In genomic region chr3:186636536-186636935, GRCh38 we compare ENCODE assay signal across 32 cellular contexts. TPM values are rescaled to one million over a fixed set of nuclear protein-coding genes. Genes with fewer than 3 reads are reported as not detected.
"Had no signal": no experiment of that assay in that cellular context is flagged by ENCODE, and none has a peak within 500 bp of the region (broad histone marks: within the 10 kb centered on the region; RNA-seq: fewer than 3 reads in every experiment).

No MANE protein-coding gene starts in this region.

- H3K9me3 ChIP-seq: stomach, suprapubic skin, testis, thoracic aorta, thyroid gland, tibial artery, tibial nerve, transverse colon, upper lobe of left lung, upper lobe of right lung, uterus, vagina had no signal

- FAIRE-seq: urothelium cell line had no signal

- H3K27ac Mint-ChIP-seq: stimulated activated effector memory CD8-positive, alpha-beta T cell treated with anti-CD3 and anti-CD28 coated beads, Interleukin-12 subunit alpha, Interleukin-12 subunit beta, amount 100 ng/mL, for 72 hours; stimulated activated memory B cell treated with anti-CD40 and anti-IgM and Interleukin-4, amounts not matched to agents 10 μg/mL and 1 μg/mL and 100 μg/mL, for 72 hours; stimulated activated naive B cell treated with anti-CD40 and anti-IgM and Interleukin-4, amounts not matched to agents 10 μg/mL and 1 μg/mL and 100 μg/mL, for 72 hours; stimulated activated naive CD8-positive, alpha-beta T cell treated with anti-CD3 and anti-CD28 coated beads, Interleukin-15, amount 100 ng/mL, for 72 hours; stimulated activated naive CD8-positive, alpha-beta T cell treated with anti-CD3 and anti-CD28 coated beads, Interleukin-15, Interleukin-2, amounts not matched to agents 100 ng/mL and 50 ng/mL, for 24 hours; type B pancreatic cell had no signal

- H3K4me3 ChIP-seq: stomach, suprapubic skin, testis, thoracic aorta, thyroid gland, tibial artery, tibial nerve, transverse colon, upper lobe of left lung, upper lobe of right lung, uterus, vagina had no signal

- H3K4me1 ChIP-seq: stomach, testis, tibial nerve, uterus had no signal

- DNase-seq: stimulated activated CD4-positive, alpha-beta T cell treated with anti-CD3 and anti-CD28 coated beads, Interleukin-2, amount 100 ng/mL, for 48 hours; stimulated activated CD4-positive, alpha-beta T cell treated with anti-CD3 and anti-CD28 coated beads, Interleukin-4, amount 100 ng/mL, for 1 hour; stimulated activated CD4-positive, alpha-beta T cell treated with anti-CD3 and anti-CD28 coated beads, Interleukin-4, amount 100 ng/mL, for 24 hours; stimulated activated CD4-positive, alpha-beta T cell treated with anti-CD3 and anti-CD28 coated beads, Interleukin-4, amount 100 ng/mL, for 4 hours; stimulated activated CD8-positive, alpha-beta memory T cell treated with anti-CD3 and anti-CD28 coated beads, Interleukin-4, amount 100 ng/mL, for 48 hours; stimulated activated naive B cell treated with anti-CD40 and anti-IgM and Interleukin-4, amounts not matched to agents 10 μg/mL and 1 μg/mL and 100 μg/mL, for 72 hours; stimulated activated naive CD4-positive, alpha-beta T cell; stimulated activated naive CD4-positive, alpha-beta T cell treated with Interleukin-2 at 50 U/mL for 16 hours; stimulated activated naive CD8-positive, alpha-beta T cell treated with anti-CD3 and anti-CD28 coated beads, Interleukin-15, amount 100 ng/mL, for 72 hours; stimulated activated naive CD8-positive, alpha-beta T cell treated with anti-CD3 and anti-CD28 coated beads, Interleukin-15, Interleukin-2, amounts not matched to agents 100 U/mL and 50 U/mL, for 24 hours; stomach; substantia nigra; testis; thyroid gland; tibial artery; transverse colon; upper lobe of left lung; upper lobe of right lung; uterus had no signal

- H3K4me1 Mint-ChIP-seq: stimulated activated memory B cell treated with anti-CD40 and anti-IgM and Interleukin-4, amounts not matched to agents 10 μg/mL and 1 μg/mL and 100 μg/mL, for 72 hours; stimulated activated naive B cell treated with anti-CD40 and anti-IgM and Interleukin-4, amounts not matched to agents 10 μg/mL and 1 μg/mL and 100 μg/mL, for 72 hours had no signal

- H3K27me3 Mint-ChIP-seq: stimulated activated memory B cell treated with anti-CD40 and anti-IgM and Interleukin-4, amounts not matched to agents 10 μg/mL and 1 μg/mL and 100 μg/mL, for 72 hours had no signal

- H3K27ac ChIP-seq: stomach, suprapubic skin, testis, thoracic aorta, thyroid gland, tibial artery, tibial nerve, transverse colon, upper lobe of left lung, upper lobe of right lung, uterus, vagina had no signal

- H3K9me3 Mint-ChIP-seq: stimulated activated effector memory CD8-positive, alpha-beta T cell treated with anti-CD3 and anti-CD28 coated beads, Interleukin-12 subunit alpha, Interleukin-12 subunit beta, amount 100 ng/mL, for 72 hours; stimulated activated naive CD8-positive, alpha-beta T cell treated with anti-CD3 and anti-CD28 coated beads, Interleukin-15, amount 100 ng/mL, for 72 hours; stimulated activated naive CD8-positive, alpha-beta T cell treated with anti-CD3 and anti-CD28 coated beads, Interleukin-15, Interleukin-2, amounts not matched to agents 100 ng/mL and 50 ng/mL, for 24 hours; type B pancreatic cell had no signal

- H3K36me3 Mint-ChIP-seq: stimulated activated effector memory CD8-positive, alpha-beta T cell treated with anti-CD3 and anti-CD28 coated beads, Interleukin-12 subunit alpha, Interleukin-12 subunit beta, amount 100 ng/mL, for 72 hours; stimulated activated memory B cell treated with anti-CD40 and anti-IgM and Interleukin-4, amounts not matched to agents 10 μg/mL and 1 μg/mL and 100 μg/mL, for 72 hours; stimulated activated naive B cell treated with anti-CD40 and anti-IgM and Interleukin-4, amounts not matched to agents 10 μg/mL and 1 μg/mL and 100 μg/mL, for 72 hours; type B pancreatic cell had no signal

- H3K4me3 Mint-ChIP-seq: stimulated activated effector memory CD8-positive, alpha-beta T cell treated with anti-CD3 and anti-CD28 coated beads, Interleukin-12 subunit alpha, Interleukin-12 subunit beta, amount 100 ng/mL, for 72 hours; stimulated activated memory B cell treated with anti-CD40 and anti-IgM and Interleukin-4, amounts not matched to agents 10 μg/mL and 1 μg/mL and 100 μg/mL, for 72 hours; stimulated activated naive B cell treated with anti-CD40 and anti-IgM and Interleukin-4, amounts not matched to agents 10 μg/mL and 1 μg/mL and 100 μg/mL, for 72 hours; stimulated activated naive CD8-positive, alpha-beta T cell treated with anti-CD3 and anti-CD28 coated beads, Interleukin-15, amount 100 ng/mL, for 72 hours; stimulated activated naive CD8-positive, alpha-beta T cell treated with anti-CD3 and anti-CD28 coated beads, Interleukin-15, Interleukin-2, amounts not matched to agents 100 ng/mL and 50 ng/mL, for 24 hours; type B pancreatic cell had no signal

- H3K36me3 ChIP-seq: stomach, suprapubic skin, thoracic aorta, thyroid gland, tibial artery, tibial nerve, transverse colon, upper lobe of left lung, upper lobe of right lung, uterus, vagina had no signal

- ATAC-seq: stimulated activated effector memory CD8-positive, alpha-beta T cell treated with anti-CD3 and anti-CD28 coated beads, Interleukin-12 subunit alpha, Interleukin-12 subunit beta, amount 100 ng/mL, for 72 hours; stimulated activated memory B cell treated with anti-CD40 and anti-IgM and Interleukin-4, amounts not matched to agents 10 μg/mL and 1 μg/mL and 100 μg/mL, for 72 hours; stimulated activated naive B cell treated with anti-CD40 and anti-IgM and Interleukin-4, amounts not matched to agents 10 μg/mL and 1 μg/mL and 100 μg/mL, for 72 hours; stimulated activated naive CD8-positive, alpha-beta T cell treated with anti-CD3 and anti-CD28 coated beads, Interleukin-15, amount 100 ng/mL, for 72 hours; stimulated activated naive CD8-positive, alpha-beta T cell treated with anti-CD3 and anti-CD28 coated beads, Interleukin-15, Interleukin-2, amounts not matched to agents 100 U/mL and 50 U/mL, for 24 hours; upper lobe of right lung had no signal

- H3K27me3 ChIP-seq: suprapubic skin, testis, thyroid gland, transverse colon, upper lobe of left lung, uterus, vagina had no signal

RNA-seq across cellular contexts. Expression of gene FETUB, which starts 3.7 kb away (rescaled TPM):
- total RNA-seq: stomach, subcutaneous adipose tissue, temporal lobe, thoracic aorta, thyroid gland, tibial nerve, transverse colon, upper lobe of left lung, upper lobe of right lung, ureter, urinary bladder, uterus had no signal
- polyA plus RNA-seq: urinary bladder had no signal

RNA-seq across cellular contexts. Expression of gene AHSG, which starts 23.7 kb away (rescaled TPM):
- total RNA-seq: subcutaneous adipose tissue, temporal lobe, thoracic aorta, thyroid gland, tibial nerve, transverse colon, upper lobe of right lung, ureter, uterus, vagina had no signal
- polyA plus RNA-seq: stomach had no signal

RNA-seq across cellular contexts. Expression of gene HRG, which starts 29.3 kb away (rescaled TPM):
- total RNA-seq: stomach, subcutaneous adipose tissue, temporal lobe, testis, thoracic aorta, tibial nerve, transverse colon, upper lobe of right lung, ureter, urinary bladder, uterus had no signal
- polyA plus RNA-seq: stomach had no signal
